Comparison of ENCODE assay signal across 8 cellular contexts in the genomic region with DNA sequence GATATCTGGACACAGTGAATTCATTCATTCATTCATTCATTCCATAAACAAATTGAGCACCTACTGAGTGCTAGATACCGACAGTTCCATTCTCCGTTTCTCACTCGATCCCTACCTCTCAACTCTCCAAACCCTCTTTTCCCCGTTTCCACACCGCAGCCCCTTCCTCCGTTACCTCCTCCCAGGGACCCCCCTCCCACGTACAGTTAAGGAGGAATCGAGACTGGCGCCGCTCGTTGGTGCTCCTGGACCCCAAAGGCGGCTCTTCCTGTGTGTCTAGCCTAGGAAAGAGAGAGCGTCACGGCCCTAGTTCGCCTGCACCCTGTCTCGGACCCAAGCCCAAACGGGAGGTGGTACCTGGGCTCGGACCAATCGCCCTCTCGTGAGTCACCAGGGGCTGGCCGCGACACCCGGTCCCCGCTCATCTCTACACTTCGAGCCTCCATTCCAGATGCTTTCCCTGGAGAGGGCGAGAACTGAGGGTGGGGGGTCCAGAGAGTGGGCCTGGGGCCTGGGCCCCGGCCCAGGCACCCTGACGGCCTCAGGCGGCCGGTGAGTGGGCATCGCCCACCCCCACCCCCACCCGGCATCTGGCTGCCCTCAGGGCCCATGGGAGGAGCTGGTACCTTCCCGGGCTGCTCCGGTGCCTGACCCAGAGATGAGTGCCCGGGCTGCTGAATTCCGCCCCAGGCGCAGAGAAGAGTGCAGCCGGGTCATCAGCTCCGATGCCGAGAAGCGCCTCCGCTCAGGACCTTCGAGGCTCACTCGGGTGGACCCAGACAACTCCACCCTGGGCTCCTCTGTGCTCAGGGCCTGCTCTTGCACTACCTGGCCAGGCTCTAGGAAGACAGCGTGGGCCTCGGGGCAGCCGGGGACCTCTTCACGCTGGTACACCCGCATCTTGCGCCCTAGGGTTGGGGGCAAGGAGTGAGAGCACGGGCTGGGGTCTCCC. TPM values are rescaled to one million over a fixed set of nuclear protein-coding genes. Genes with fewer than 3 reads are reported as not detected.
DNase-seq lines count a peak whose midpoint lies in the region; ATAC-seq, FAIRE-seq and TF ChIP-seq lines count a peak whose summit lies in the region.

No MANE protein-coding gene starts in this region.

- no peaks in the 10 kb centered on the region for H3K27me3 ChIP-seq in muscle layer of duodenum (ENCODE audit: low read depth, low read length)

- peak overlapping the region in 2 of 3 donors; percentile 96 to 97 for H3K27ac Mint-ChIP-seq in IgD-negative memory B cell

- H3K4me3 Mint-ChIP-seq in IgD-negative memory B cell = peak overlapping the region; percentile 90 to 98 (median 98)

- H3K4me3 ChIP-seq in AG10803 (ENCODE audit: low read length) (peak overlapping the region; percentile 55), cardiac fibroblast (replicated peaks in 1 of 2; ENCODE audit: low read depth in 2 of 2, low read length in 2 of 2) (peak overlapping the region; percentile 46 to 53), muscle layer of duodenum (ENCODE audit: low read depth in 1 of 2, low read length in 2 of 2) (peak overlapping the region; percentile 44 to 65)

- H3K36me3 Mint-ChIP-seq in IgD-negative memory B cell = no peaks in the 10 kb centered on the region

- H3K9me3 ChIP-seq in muscle layer of duodenum (ENCODE audit: control insufficient read depth in 1 of 2, low read length in 2 of 2) = no peaks in the 10 kb centered on the region

- peaks cover 0 to 3% of the 10 kb centered on the region in 2 donors for H3K36me3 ChIP-seq in muscle layer of duodenum (ENCODE audit: control insufficient read depth in 1 of 2, insufficient read depth in 2 of 2, low read length in 2 of 2)

- no peak for TF ChIP-seq CTCF in AG10803 (conservative IDR thresholded peaks at IDR 0.05; ENCODE audit: low read length)
- TF ChIP-seq CTCF in cardiac fibroblast (IDR thresholded peaks at IDR 0.05; ENCODE audit: low read depth, low read length) = no peak

- H3K27me3 Mint-ChIP-seq in IgD-negative memory B cell = peaks cover 2% of the 10 kb centered on the region

- H3K9me3 Mint-ChIP-seq in IgD-negative memory B cell = no peaks in the 10 kb centered on the region

- peaks cover 0 to 9% (median 7%) of the 10 kb centered on the region in 3 donors for H3K4me1 Mint-ChIP-seq in IgD-negative memory B cell

- DNase-seq in AG10803 (ENCODE audit: low read depth) (no peak), cardiac fibroblast (ENCODE audit: low read depth in 2 of 2) (peak in 1 of 2 donors; percentile 22), DMS153 (lab: John Stamatoyannopoulos, UW) (no peak), GM19239 (ENCODE audit: insufficient read length, low spot score) (no peak)

- ATAC-seq in GM21786 (IDR thresholded peaks at IDR 0.05; ENCODE audit: unreplicated experiment) = no peak
- no peak for ATAC-seq in GM18511 (IDR thresholded peaks at IDR 0.05; ENCODE audit: unreplicated experiment)

- H3K4me1 ChIP-seq in muscle layer of duodenum (ENCODE audit: control insufficient read depth in 1 of 2, insufficient read depth in 2 of 2, low read length in 2 of 2) = peaks cover 0 to 7% of the 10 kb centered on the region in 2 donors

- no peak for FAIRE-seq in GM19239 (lab: Jason Lieb, UNC)

- peak overlapping the region; percentile 73 for H3K27ac ChIP-seq in muscle layer of duodenum (ENCODE audit: low read length)

RNA-seq across cellular contexts. Expression of gene ARHGEF19, which starts 4.9 kb away (rescaled TPM):
- polyA plus RNA-seq in IgD-negative memory B cell = 10.5 TPM

RNA-seq across cellular contexts. Expression of gene CPLANE2, which starts 29.4 kb away (rescaled TPM):
- 2.2 TPM for polyA plus RNA-seq in IgD-negative memory B cell

RNA-seq across cellular contexts. Expression of gene EPHA2, which starts 51.7 kb away (rescaled TPM):
- not detected for polyA plus RNA-seq in IgD-negative memory B cell
